Comparison of ENCODE assay signal across 23 cellular contexts in the genomic region with DNA sequence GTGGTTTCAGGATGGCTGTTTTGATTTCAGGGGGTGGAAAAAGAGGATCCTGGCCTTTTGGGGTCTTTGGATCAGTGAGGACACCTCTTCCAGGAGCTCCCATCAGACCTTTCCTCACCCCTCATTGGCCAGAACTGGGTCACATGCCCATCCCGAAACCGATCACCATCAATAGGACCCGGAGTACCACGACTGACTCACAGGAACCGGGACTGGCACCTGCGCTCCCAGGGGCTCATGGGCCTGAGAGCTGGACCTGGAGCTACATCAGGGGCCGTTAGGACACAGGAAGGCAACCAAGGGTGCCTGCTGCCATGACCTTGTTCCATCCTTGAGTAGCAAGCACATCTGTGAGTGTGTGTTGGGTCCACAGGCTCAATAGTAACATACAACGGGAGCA.
DNase-seq lines count a peak whose midpoint lies in the region; ATAC-seq, FAIRE-seq and TF ChIP-seq lines count a peak whose summit lies in the region.
"Had no signal": no experiment of that assay in that cellular context is flagged by ENCODE, and none has a peak within 500 bp of the region (broad histone marks: within the 10 kb centered on the region; RNA-seq: fewer than 3 reads in every experiment).

No MANE protein-coding gene starts in this region.

- H3K9me3 Mint-ChIP-seq in type B pancreatic cell = no peaks in the 10 kb centered on the region
- H3K9me3 Mint-ChIP-seq in activated naive CD4-positive, alpha-beta T cell treated with anti-CD3 and anti-CD28 coated beads, Interleukin-2, amount 50 U/mL, for 72 hours = peaks cover 0 to 5% of the 10 kb centered on the region in 2 donors
- H3K9me3 Mint-ChIP-seq: CD4-positive, alpha-beta T cell; CD8-positive, alpha-beta T cell had no signal

- POLR2A ChIA-PET in H1 (lab: Charles Lee; ENCODE audit: partially characterized antibody) = interaction anchor here (1.3 kb wide), 1 partner anchor 9 kb away, joined by 4 read pairs; no protein-coding TSS in a partner anchor

- H3K27ac Mint-ChIP-seq in type B pancreatic cell = no peak overlapping the region
- no peak overlapping the region for H3K27ac Mint-ChIP-seq in activated naive CD4-positive, alpha-beta T cell treated with anti-CD3 and anti-CD28 coated beads, Interleukin-2, amount 50 U/mL, for 72 hours
- H3K27ac Mint-ChIP-seq: B cell; CD4-positive, alpha-beta T cell; CD8-positive, alpha-beta T cell had no signal

- H4K20me1 ChIP-seq in BLaER1 (no peaks in the 10 kb centered on the region), H1 (replicated peaks in 1 of 2; ENCODE audit: control insufficient read depth in 1 of 2, insufficient read depth in 2 of 2, low read length in 2 of 2) (peaks cover 0 to 6% of the 10 kb centered on the region in 2 experiments)

- H3K27me3 ChIP-seq in BLaER1 (no peaks in the 10 kb centered on the region), H1 (replicated peaks in 1 of 4; ENCODE audit: control insufficient read depth in 3 of 4, extremely low read depth in 1 of 4, insufficient read depth in 3 of 4, low read length in 3 of 4) (peaks cover 0 to under 1% (median 0%) of the 10 kb centered on the region in 4 experiments; a peak in 3 of 7 replicates), neuronal stem cell (ENCODE audit: control insufficient read depth in 3 of 3, insufficient read depth in 3 of 3, low read depth in 1 of 3, low read length in 3 of 3) (no peaks in the 10 kb centered on the region), uterus (peaks cover 0 to 13% of the 10 kb centered on the region in 2 donors)

- TF ChIP-seq CTCF in H1 (IDR thresholded peaks at IDR 0.05; ENCODE audit: control extremely low read depth in 1 of 3, insufficient read depth in 1 of 3, low read depth in 1 of 3, low read length in 3 of 3) = no peak
- TF ChIP-seq CTCF in type B pancreatic cell (conservative IDR thresholded peaks at IDR 0.05) = no peak
- no peak for TF ChIP-seq CTCF in uterus (IDR thresholded peaks at IDR 0.05)

- H3K9me3 ChIP-seq in BLaER1 = no peaks in the 10 kb centered on the region
- no peaks in the 10 kb centered on the region for H3K9me3 ChIP-seq in H1 (ENCODE audit: insufficient read depth in 2 of 2, low read depth in 1 of 2, low read length in 1 of 2)
- peaks cover 0 to 2% of the 10 kb centered on the region in 2 donors for H3K9me3 ChIP-seq in neuronal stem cell (replicated peaks in 1 of 2; ENCODE audit: control insufficient read depth in 2 of 2, insufficient read depth in 1 of 2, low read depth in 1 of 2, low read length in 2 of 2)
- peaks cover 0 to 4% of the 10 kb centered on the region in 2 donors for H3K9me3 ChIP-seq in uterus
- H3K9me3 ChIP-seq: A549, Caco-2 had no signal

- no peaks in the 10 kb centered on the region for H3K79me1 ChIP-seq in H1 (ENCODE audit: low read depth, low read length)
- H3K79me1 ChIP-seq in neuronal stem cell (ENCODE audit: low read depth, low read length) = no peaks in the 10 kb centered on the region

- TF ChIP-seq RAD21 in H1 (IDR thresholded peaks at IDR 0.05 in 1 of 2, conservative IDR thresholded peaks at IDR 0.05 in 1 of 2; ENCODE audit: low read depth in 2 of 2, low read length in 2 of 2) = no peak

- intact Hi-C loops in uterus (cut with DNase I; ENCODE audit: low total_unique reads) = no loop called here

- H3K14ac ChIP-seq in H1 (ENCODE audit: insufficient read length) (no peak overlapping the region), neuronal stem cell (ENCODE audit: low read length) (peak overlapping the region; percentile 21)

- H2BK120ac ChIP-seq in H1 (replicated peaks; ENCODE audit: low read depth, low read length) = no peak overlapping the region
- no peak overlapping the region for H2BK120ac ChIP-seq in neuronal stem cell (ENCODE audit: low read depth, low read length)

- H3K36me3 Mint-ChIP-seq in type B pancreatic cell = no peaks in the 10 kb centered on the region
- H3K36me3 Mint-ChIP-seq in activated naive CD4-positive, alpha-beta T cell treated with anti-CD3 and anti-CD28 coated beads, Interleukin-2, amount 50 U/mL, for 72 hours = no peaks in the 10 kb centered on the region
- H3K36me3 Mint-ChIP-seq: CD8-positive, alpha-beta T cell had no signal

- FAIRE-seq in HTR-8/SVneo (lab: Jason Lieb, UNC) (peak; percentile 96), H1 (lab: Jason Lieb, UNC) (no peak)
- FAIRE-seq: A549, D721Med, G401.6, GM12891, GM19239 had no signal

- H3K18ac ChIP-seq in H1 (ENCODE audit: extremely low read depth, low read length) = no peak overlapping the region
- H3K18ac ChIP-seq in neuronal stem cell (ENCODE audit: low read length) = no peak overlapping the region

- CTCF ChIA-PET in H1 (lab: Charles Lee; ENCODE audit: partially characterized antibody) = interaction anchor here (1.3 to 5.6 kb wide), 6 partner anchors 17 to 296 kb away, joined by 3 to 37 read pairs (median 6); partner anchors contain the start of gene SPO11

- H2BK12ac ChIP-seq in H1 (ENCODE audit: low read depth, low read length) = no peak overlapping the region
- H2BK12ac ChIP-seq in neuronal stem cell (ENCODE audit: low read length) = no peak overlapping the region

- no peak overlapping the region for H3K9ac ChIP-seq in BLaER1
- H3K9ac ChIP-seq in H1 (replicated peaks in 1 of 4; ENCODE audit: extremely low read depth in 1 of 4, low read depth in 3 of 4, low read length in 3 of 4) = no peak overlapping the region
- H3K9ac ChIP-seq in neuronal stem cell (ENCODE audit: low read depth, low read length, poor library complexity) = peak overlapping the region; percentile 45

- no peak for TF ChIP-seq POLR2A in H1 (IDR thresholded peaks at IDR 0.05; ENCODE audit: control extremely low read depth in 1 of 2, low read depth in 2 of 2, low read length in 2 of 2)
- TF ChIP-seq POLR2A in uterus (IDR thresholded peaks at IDR 0.05) = no peak

- peaks cover 6% of the 10 kb centered on the region; the same call in 1 of the 2 replicates for H3K23me2 ChIP-seq in H1 (ENCODE audit: low read depth, low read length)

- H4K5ac ChIP-seq in H1 (ENCODE audit: insufficient read length, low read depth, low read length) = no peak overlapping the region

- H3K23ac ChIP-seq in H1 (ENCODE audit: insufficient read length) (no peak overlapping the region), neuronal stem cell (ENCODE audit: low read depth, low read length, poor library complexity) (no peak overlapping the region)

- H3K36me3 ChIP-seq in BLaER1 (no peaks in the 10 kb centered on the region), H1 (ENCODE audit: control insufficient read depth in 2 of 4, insufficient read depth in 4 of 4, low read length in 3 of 4) (no peaks in the 10 kb centered on the region), neuronal stem cell (replicated peaks in 1 of 2; ENCODE audit: control insufficient read depth in 2 of 2, insufficient read depth in 2 of 2, low read length in 2 of 2) (peaks cover 0 to 2% of the 10 kb centered on the region in 2 donors), uterus (no peaks in the 10 kb centered on the region)

- H2BK15ac ChIP-seq in H1 (ENCODE audit: low read length) (no peak overlapping the region), neuronal stem cell (ENCODE audit: low read length) (no peak overlapping the region)

- no peak overlapping the region for H3K4me3 ChIP-seq in BLaER1
- no peak overlapping the region for H3K4me3 ChIP-seq in H1 (ENCODE audit: extremely low read depth in 1 of 4, insufficient read depth in 2 of 4, low read depth in 3 of 4, low read length in 4 of 4)
- H3K4me3 ChIP-seq in neuronal stem cell (ENCODE audit: low read length in 2 of 2) = no peak overlapping the region
- H3K4me3 ChIP-seq in uterus = no peak overlapping the region
- H3K4me3 ChIP-seq: A549 had no signal

- peaks cover 10% of the 10 kb centered on the region for H3K4me1 Mint-ChIP-seq in type B pancreatic cell (ENCODE audit: unreplicated experiment)
- H3K4me1 Mint-ChIP-seq: B cell had no signal

- no peak overlapping the region for H3K56ac ChIP-seq in H1 (replicated peaks; ENCODE audit: insufficient read length, low read depth, low read length)

- H3K4me2 ChIP-seq in BLaER1 (peak overlapping the region; percentile 21), H1 (ENCODE audit: insufficient read depth in 1 of 2, low read depth in 2 of 2, low read length in 2 of 2) (no peak overlapping the region), neuronal stem cell (ENCODE audit: insufficient read depth, low read length, poor library complexity, severe bottlenecking) (no peak overlapping the region)
- H3K4me2 ChIP-seq: A549 had no signal

- H4K8ac ChIP-seq in H1 (ENCODE audit: extremely low read depth, insufficient read depth, low read length) = peak overlapping the region; percentile 23; the same call in 1 of the 2 replicates
- no peak overlapping the region for H4K8ac ChIP-seq in neuronal stem cell (ENCODE audit: low read depth, low read length)

- H3K4me3 Mint-ChIP-seq in type B pancreatic cell = no peak overlapping the region
- H3K4me3 Mint-ChIP-seq: B cell; CD4-positive, alpha-beta T cell; CD8-positive, alpha-beta T cell had no signal

- ATAC-seq in activated naive CD4-positive, alpha-beta T cell treated with anti-CD3 and anti-CD28 coated beads, Interleukin-2, amount 50 U/mL, for 72 hours = no peak
- ATAC-seq: A549; CD8-positive, alpha-beta T cell had no signal

- 91% methylated on average over 8 of the region's 8 CpGs; no CpG with 5 or more reads in 1 of the 2 experiments for WGBS in H1 (ENCODE audit: extremely low coverage in 1 of 2, insufficient coverage in 1 of 2, insufficient read length in 1 of 2, insufficient replicate concordance in 2 of 2, low coverage in 1 of 2, low lambda C conversion rate in 2 of 2, missing lambda C conversion rate in 1 of 2), 2 experiments
- no CpG with 5 or more reads among the region's 8 CpGs for WGBS in neuronal stem cell (ENCODE audit: extremely low coverage in 2 of 2, insufficient read length in 2 of 2, insufficient replicate concordance in 1 of 2), 2 donors

- H2AFZ ChIP-seq in H1 (ENCODE audit: low read length) (no peak overlapping the region), neuronal stem cell (ENCODE audit: low read length) (no peak overlapping the region)

- H3K4ac ChIP-seq in H1 (replicated peaks; ENCODE audit: insufficient read length, low read depth, low read length) (no peak overlapping the region), neuronal stem cell (ENCODE audit: low read length) (no peak overlapping the region)

- H3K4me1 ChIP-seq in BLaER1 = peaks cover 41% of the 10 kb centered on the region
- H3K4me1 ChIP-seq in H1 (replicated peaks in 1 of 4; ENCODE audit: control insufficient read depth in 3 of 4, insufficient read depth in 4 of 4, low read length in 3 of 4) = peaks cover 0 to 2% (median under 1%) of the 10 kb centered on the region in 4 experiments; a peak in 3 of 7 replicates
- H3K4me1 ChIP-seq in neuronal stem cell (ENCODE audit: control insufficient read depth in 2 of 2, insufficient read depth in 1 of 2, low read depth in 1 of 2, low read length in 2 of 2) = peaks cover 0 to 2% of the 10 kb centered on the region in 2 donors
- no peaks in the 10 kb centered on the region for H3K4me1 ChIP-seq in uterus
- H3K4me1 ChIP-seq: A549, Caco-2 had no signal

- peaks cover 7% of the 10 kb centered on the region for H3K27me3 Mint-ChIP-seq in type B pancreatic cell

- no peaks in the 10 kb centered on the region; a peak in 1 of 4 replicates for H3K79me2 ChIP-seq in H1 (ENCODE audit: control insufficient read depth in 1 of 2, insufficient read depth in 2 of 2, low read length in 2 of 2)

- H4K91ac ChIP-seq in H1 (replicated peaks; ENCODE audit: insufficient read length, low read length) (no peak overlapping the region), neuronal stem cell (ENCODE audit: low read depth, low read length, poor library complexity) (no peak overlapping the region)

- H3K27ac ChIP-seq in BLaER1 (no peak overlapping the region), H1 (ENCODE audit: low read depth, low read length) (no peak overlapping the region), neuronal stem cell (replicated peaks; ENCODE audit: low read length) (no peak overlapping the region), uterus (no peak overlapping the region)
- H3K27ac ChIP-seq: 22Rv1, A549, C4-2B had no signal

- DNase-seq in HTR-8/SVneo (ENCODE audit: insufficient read length, low spot score) (no peak), H1 (ENCODE audit: low read depth in 1 of 2, low spot score in 2 of 2) (no peak), neuronal stem cell (ENCODE audit: low spot score) (no peak), Kasumi-1 (lab: John Stamatoyannopoulos, UW) (no peak), type B pancreatic cell (ENCODE audit: extremely low spot score, unreplicated experiment) (no peak), uterus (no peak)
- DNase-seq in activated naive CD4-positive, alpha-beta T cell treated with anti-CD3 and anti-CD28 coated beads, Interleukin-2, amount 50 U/mL, for 72 hours (ENCODE audit: low spot score in 2 of 2) = no peak
- DNase-seq: AML-193; Caco-2; Calu3; CD4-positive, alpha-beta T cell; CD8-positive, alpha-beta T cell; DMS79 treated with DMSO at 0.1 percent for 48 hours; GF-D8 had no signal

- no peak for TF ChIP-seq EP300 in H1 (IDR thresholded peaks at IDR 0.05; ENCODE audit: borderline replicate concordance in 1 of 2, low read depth in 2 of 2, low read length in 2 of 2)

- H2BK5ac ChIP-seq in H1 (ENCODE audit: low read depth, low read length) = no peak overlapping the region
- peak overlapping the region; percentile 45 for H2BK5ac ChIP-seq in neuronal stem cell (ENCODE audit: low read length)

- no peak overlapping the region for H2BK20ac ChIP-seq in H1 (ENCODE audit: low read length)

- H2AK5ac ChIP-seq in H1 (ENCODE audit: low read depth, low read length) (no peak overlapping the region), neuronal stem cell (ENCODE audit: low read depth, low read length) (peak overlapping the region; percentile 15)
